Comparison of ENCODE assay signal across 24 cellular contexts in the genomic region with DNA sequence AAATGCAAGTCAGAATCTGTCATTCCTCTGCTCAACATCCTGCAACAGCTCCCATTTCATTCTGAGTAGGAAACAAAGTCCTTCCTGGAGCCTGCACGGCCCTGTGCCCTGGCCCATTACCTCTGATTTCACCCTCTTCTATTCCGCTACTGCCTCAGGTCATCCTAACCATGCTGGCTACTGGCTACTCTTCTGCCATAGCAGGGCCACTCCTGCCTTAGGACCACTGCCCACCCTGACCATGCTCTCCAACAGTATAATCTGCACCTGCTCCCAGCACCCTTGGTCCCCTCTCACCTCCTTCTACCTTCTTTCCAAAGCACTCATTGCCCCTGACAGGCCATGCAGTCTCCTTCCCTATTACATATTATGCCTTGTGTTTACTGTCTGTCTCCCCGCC. TPM values are rescaled to one million over a fixed set of nuclear protein-coding genes. Genes with fewer than 3 reads are reported as not detected.
A peak's percentile ranks its signal among the peaks of the same experiment; 100 is the strongest.
DNase-seq lines count a peak whose midpoint lies in the region; ATAC-seq, FAIRE-seq and TF ChIP-seq lines count a peak whose summit lies in the region.
"Had no signal": no experiment of that assay in that cellular context is flagged by ENCODE, and none has a peak within 500 bp of the region (broad histone marks: within the 10 kb centered on the region; RNA-seq: fewer than 3 reads in every experiment).

No MANE protein-coding gene starts in this region.

- peak overlapping the region in 2 of 3 experiments; percentile 63 to 74; a peak in 3 of 7 replicates for H3K27ac Mint-ChIP-seq in H9
- no peak overlapping the region for H3K27ac Mint-ChIP-seq in astrocyte (ENCODE audit: unreplicated experiment)
- peak overlapping the region in 5 of 6 donors; percentile 59 to 91 (median 76) for H3K27ac Mint-ChIP-seq in naive B cell
- peak overlapping the region; percentile 8 for H3K27ac Mint-ChIP-seq in stimulated activated memory B cell treated with anti-CD40 and anti-IgM and Interleukin-4, amounts not matched to agents 10 μg/mL and 1 μg/mL and 100 μg/mL, for 72 hours

- H2AK5ac ChIP-seq in H9 (ENCODE audit: insufficient read length, low read length): no peak overlapping the region

- no peak overlapping the region for H2BK120ac ChIP-seq in H9 (ENCODE audit: low read depth, low read length, poor library complexity, severe bottlenecking)

- no peak overlapping the region for H4K8ac ChIP-seq in H9 (replicated peaks; ENCODE audit: insufficient read length, low read depth, low read length)

- H3K9me3 Mint-ChIP-seq in H9 (no peaks in the 10 kb centered on the region), astrocyte (ENCODE audit: unreplicated experiment) (peaks cover 5% of the 10 kb centered on the region), naive B cell (peaks cover 0 to 2% (median 0%) of the 10 kb centered on the region in 7 donors)
- H3K9me3 Mint-ChIP-seq in stimulated activated memory B cell treated with anti-CD40 and anti-IgM and Interleukin-4, amounts not matched to agents 10 μg/mL and 1 μg/mL and 100 μg/mL, for 72 hours: peaks cover 11% of the 10 kb centered on the region

- H3K27me3 ChIP-seq in H9 (ENCODE audit: insufficient read depth, low read length): no peaks in the 10 kb centered on the region
- no peaks in the 10 kb centered on the region for H3K27me3 ChIP-seq in astrocyte (ENCODE audit: insufficient read depth, low read length)
- H3K27me3 ChIP-seq: SJSA1 had no signal

- DNase-seq in H9 (no peak), astrocyte (ENCODE audit: low read depth) (no peak), naive B cell (no peak), cerebellar nuclear complex (lab: John Stamatoyannopoulos, UW) (no peak), DMS153 treated with DMSO at 0.1 percent for 48 hours (lab: John Stamatoyannopoulos, UW; ENCODE audit: unreplicated experiment) (no peak)
- DNase-seq in stimulated activated CD4-positive, alpha-beta T cell treated with anti-CD3 and anti-CD28 coated beads, Interleukin-2, amount 100 ng/mL, for 24 hours: no peak
- DNase-seq: Calu3, DND-41, GM23248, H7, IMR-90, NCI-H1048, NCI-H1417 treated with DMSO at 0.1 percent for 48 hours, NCI-H1694 treated with DMSO at 0.1 percent for 48 hours, NCI-H2081, NCI-H2227 treated with DMSO at 0.1 percent for 48 hours, NCI-H526 treated with DMSO at 0.1 percent for 48 hours, Right ventricle myocardium superior, RPMI8226 had no signal

- no peak overlapping the region for H2AFZ ChIP-seq in H9 (ENCODE audit: low read length)
- H2AFZ ChIP-seq in astrocyte (ENCODE audit: low read depth, low read length): no peak overlapping the region
- H2AFZ ChIP-seq: GM23248 had no signal

- H3K79me1 ChIP-seq in H9 (ENCODE audit: insufficient read depth, low read depth, low read length, poor library complexity, severe bottlenecking): peaks cover 9% of the 10 kb centered on the region

- H4K20me1 ChIP-seq in H9 (ENCODE audit: control insufficient read depth, insufficient read depth, insufficient read length) (no peaks in the 10 kb centered on the region), astrocyte (ENCODE audit: insufficient read depth, low read length) (peaks cover 30% of the 10 kb centered on the region)

- no peak overlapping the region for H4K91ac ChIP-seq in H9 (ENCODE audit: insufficient read length, low read depth, low read length)

- no peak overlapping the region for H3K18ac ChIP-seq in H9 (ENCODE audit: insufficient read length, low read depth, low read length)

- H3K36me3 Mint-ChIP-seq in H9 (ENCODE audit: insufficient read depth in 1 of 3, low read depth in 3 of 3) (peaks cover 41 to 50% (median 45%) of the 10 kb centered on the region in 3 experiments), astrocyte (ENCODE audit: low read depth, unreplicated experiment) (peaks cover 23% of the 10 kb centered on the region), naive B cell (peaks cover 15 to 16% of the 10 kb centered on the region in 2 donors)
- peaks cover 51% of the 10 kb centered on the region for H3K36me3 Mint-ChIP-seq in stimulated activated memory B cell treated with anti-CD40 and anti-IgM and Interleukin-4, amounts not matched to agents 10 μg/mL and 1 μg/mL and 100 μg/mL, for 72 hours

- H3K36me3 ChIP-seq in astrocyte (ENCODE audit: insufficient read depth, low read length): peaks cover 20% of the 10 kb centered on the region

- peak overlapping the region; percentile 34 for H4K5ac ChIP-seq in H9 (ENCODE audit: insufficient read length, low read depth, low read length)

- no peak overlapping the region for H3K27ac ChIP-seq in H9 (ENCODE audit: insufficient read length, low read depth, low read length)
- no peak overlapping the region for H3K27ac ChIP-seq in astrocyte (ENCODE audit: low read depth, low read length)
- H3K27ac ChIP-seq: C4-2B, GM23248, KMS-11, SJSA1 had no signal

- no peaks in the 10 kb centered on the region for H3K9me3 ChIP-seq in H9 (ENCODE audit: control insufficient read depth, low read depth, low read length)
- H3K9me3 ChIP-seq in astrocyte (ENCODE audit: insufficient read depth, low read depth, low read length): no peaks in the 10 kb centered on the region
- H3K9me3 ChIP-seq: SJSA1 had no signal

- no CpG with 5 or more reads among the region's 3 CpGs for WGBS in H9 (ENCODE audit: extremely low coverage, insufficient read length, low lambda C conversion rate)

- no peak for FAIRE-seq in astrocyte (lab: Jason Lieb, UNC)
- FAIRE-seq: GM18507 had no signal

- H3K4me2 ChIP-seq in H9 (ENCODE audit: insufficient read depth, insufficient read length, low read length) (no peak overlapping the region), astrocyte (ENCODE audit: low read length) (no peak overlapping the region)
- H3K4me2 ChIP-seq: KMS-11 had no signal

- no peak overlapping the region for H3K56ac ChIP-seq in H9 (ENCODE audit: insufficient read length, low read depth, low read length)

- ATAC-seq in naive B cell (ENCODE audit: low read depth in 2 of 2): no peak
- ATAC-seq in stimulated activated memory B cell treated with anti-CD40 and anti-IgM and Interleukin-4, amounts not matched to agents 10 μg/mL and 1 μg/mL and 100 μg/mL, for 72 hours: no peak

- H3K9ac ChIP-seq in H9 (ENCODE audit: extremely low read depth, insufficient read length, low read length): no peak overlapping the region
- H3K9ac ChIP-seq in astrocyte (ENCODE audit: low read length): no peak overlapping the region
- H3K9ac ChIP-seq: GM23248, KMS-11 had no signal

- H2BK15ac ChIP-seq in H9 (ENCODE audit: low read depth, low read length): no peak overlapping the region

- H3K27me3 Mint-ChIP-seq in H9 (ENCODE audit: low read depth) (no peaks in the 10 kb centered on the region), astrocyte (ENCODE audit: low read depth, unreplicated experiment) (no peaks in the 10 kb centered on the region), naive B cell (no peaks in the 10 kb centered on the region)
- no peaks in the 10 kb centered on the region for H3K27me3 Mint-ChIP-seq in stimulated activated memory B cell treated with anti-CD40 and anti-IgM and Interleukin-4, amounts not matched to agents 10 μg/mL and 1 μg/mL and 100 μg/mL, for 72 hours

- no peaks in the 10 kb centered on the region for H3K23me2 ChIP-seq in H9 (ENCODE audit: insufficient read length, low read depth, low read length, poor library complexity, severe bottlenecking)

- H3K4me3 Mint-ChIP-seq in H9 (no peak overlapping the region), astrocyte (ENCODE audit: unreplicated experiment) (peak overlapping the region; percentile 58), naive B cell (peak overlapping the region in 2 of 8 donors; percentile 32 to 44)
- H3K4me3 Mint-ChIP-seq in stimulated activated memory B cell treated with anti-CD40 and anti-IgM and Interleukin-4, amounts not matched to agents 10 μg/mL and 1 μg/mL and 100 μg/mL, for 72 hours: no peak overlapping the region

- H3K4me1 Mint-ChIP-seq in H9 (no peaks in the 10 kb centered on the region), astrocyte (ENCODE audit: low read depth, unreplicated experiment) (no peaks in the 10 kb centered on the region), naive B cell (peaks cover 18 to 31% (median 29%) of the 10 kb centered on the region in 3 donors)
- peaks cover 32% of the 10 kb centered on the region for H3K4me1 Mint-ChIP-seq in stimulated activated memory B cell treated with anti-CD40 and anti-IgM and Interleukin-4, amounts not matched to agents 10 μg/mL and 1 μg/mL and 100 μg/mL, for 72 hours

- H3K4me1 ChIP-seq in H9 (ENCODE audit: insufficient read depth, low read length): no peaks in the 10 kb centered on the region
- H3K4me1 ChIP-seq in astrocyte (ENCODE audit: insufficient read depth, low read length): no peaks in the 10 kb centered on the region
- H3K4me1 ChIP-seq: SJSA1 had no signal

- no peak overlapping the region for H3K4ac ChIP-seq in H9 (ENCODE audit: low read depth, low read length)

- H3T11ph ChIP-seq in H9 (ENCODE audit: low read length): no peak overlapping the region

- H2BK20ac ChIP-seq in H9 (ENCODE audit: low read depth, low read length, poor library complexity, severe bottlenecking): no peak overlapping the region

- H2BK12ac ChIP-seq in H9 (ENCODE audit: insufficient read length, low read depth, low read length): no peak overlapping the region

- H2BK5ac ChIP-seq in H9 (ENCODE audit: insufficient read length, low read length): no peak overlapping the region

- H3K14ac ChIP-seq in H9 (ENCODE audit: insufficient read depth, low read length): no peak overlapping the region

- no peak overlapping the region for H3K4me3 ChIP-seq in astrocyte (ENCODE audit: insufficient read depth, low read depth, low read length)
- H3K4me3 ChIP-seq: GM23248, SJSA1 had no signal

- no peak for TF ChIP-seq CTCF in H9 (conservative IDR thresholded peaks at IDR 0.05)
- no peak for TF ChIP-seq CTCF in astrocyte (IDR thresholded peaks at IDR 0.05; ENCODE audit: insufficient read depth, low read depth, low read length)

- no peaks in the 10 kb centered on the region; the same call in 1 of the 2 replicates for H3K79me2 ChIP-seq in H9 (ENCODE audit: insufficient read depth, low read length)
- H3K79me2 ChIP-seq in astrocyte (ENCODE audit: insufficient read depth, low read length): peaks cover 33% of the 10 kb centered on the region

- H3K23ac ChIP-seq in H9 (ENCODE audit: insufficient read length, low read depth, low read length): no peak overlapping the region

RNA-seq across cellular contexts. Expression of a gene that starts 8.2 kb away (rescaled TPM):
- total RNA-seq in H9 (2021) (49.2 and 51.3 TPM in 2 replicates), astrocyte (34.4 and 35.4 TPM in 2 replicates)
- polyA plus RNA-seq in naive B cell (ENCODE audit: low read depth in 6 of 6): 10 to 100 TPM; 19.1 to 53.9 (median 32.6) TPM

RNA-seq across cellular contexts. Expression of a gene that starts 18.9 kb away (rescaled TPM):
- total RNA-seq in H9 (2021) (52.2 and 53.6 TPM in 2 replicates), astrocyte (58.6 and 62.9 TPM in 2 replicates)
- polyA plus RNA-seq in naive B cell (ENCODE audit: low read depth in 6 of 6): 10 to 100 TPM; 13.7 to 21.6 (median 19.9) TPM

RNA-seq across cellular contexts. Expression of a gene that starts 19.7 kb away (rescaled TPM):
- total RNA-seq in H9 (2021) (79.2 and 82.3 TPM in 2 replicates), astrocyte (31.1 and 34.0 TPM in 2 replicates)
- 10 to 100 TPM in 1 of 6 donors, 1 to 10 TPM in 5; 4.2 to 13.3 (median 7.2) TPM for polyA plus RNA-seq in naive B cell (ENCODE audit: low read depth in 6 of 6)

RNA-seq across cellular contexts. Expression of a gene that starts 20.4 kb away (rescaled TPM):
- total RNA-seq in H9 (2021): 1.6 and 1.8 TPM in 2 replicates
- total RNA-seq in astrocyte: 2.6 and 2.9 TPM in 2 replicates
- 1 to 10 TPM; 3.0 to 6.5 (median 5.8) TPM for polyA plus RNA-seq in naive B cell (ENCODE audit: low read depth in 6 of 6)

RNA-seq across cellular contexts. Expression of a gene that starts 34.9 kb away (rescaled TPM):
- total RNA-seq in H9 (2021): 26.4 and 34.4 TPM in 2 replicates
- total RNA-seq in astrocyte: 13.9 and 14.2 TPM in 2 replicates
- polyA plus RNA-seq in naive B cell (ENCODE audit: low read depth in 6 of 6): 10 to 100 TPM; 30.3 to 65.5 (median 40.0) TPM
